In the genomic region with DNA sequence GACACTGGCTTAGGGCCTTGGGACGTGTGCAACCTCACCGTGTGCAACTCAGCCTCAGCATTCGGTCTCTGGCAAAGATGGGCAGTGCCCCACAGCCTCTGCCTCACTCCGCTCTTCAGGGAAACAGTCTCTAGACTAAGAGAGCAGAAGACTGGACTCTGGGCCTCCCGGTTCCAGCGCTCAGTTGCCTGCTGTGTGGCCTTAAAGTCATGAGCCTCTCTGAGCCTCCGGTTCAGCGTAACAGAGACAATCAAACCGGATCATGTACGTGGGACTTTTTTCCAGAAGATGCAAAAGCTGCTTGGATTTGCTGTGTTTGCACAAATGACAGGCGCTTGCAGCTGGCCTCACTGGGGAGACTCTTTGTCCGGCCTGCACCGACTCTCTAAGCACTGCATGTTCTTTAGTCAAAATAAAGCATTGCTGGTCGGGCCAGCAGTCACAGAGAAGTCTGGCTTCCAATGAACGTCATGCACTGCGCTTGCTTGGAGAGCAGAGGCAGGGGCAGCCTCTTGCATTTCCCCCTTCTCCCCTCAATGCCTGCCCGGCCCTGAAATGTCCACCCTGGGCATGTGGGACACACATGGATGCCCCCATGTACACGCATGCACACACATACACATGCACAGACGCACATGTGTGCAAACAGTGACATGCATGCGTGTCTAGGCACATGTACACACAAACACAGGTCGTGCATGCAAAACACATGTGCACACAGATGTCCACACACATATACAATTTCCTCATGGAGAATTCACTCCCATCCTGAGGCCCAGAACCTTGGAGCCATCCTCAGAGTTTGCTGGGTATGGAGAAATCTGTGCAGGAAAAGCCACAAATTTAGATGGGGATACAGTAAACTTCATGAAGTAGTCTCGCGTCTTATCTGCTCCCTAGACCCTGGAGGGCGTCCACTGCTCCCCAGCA, we compare ENCODE assay signal across 1 cellular context.
A peak's percentile ranks its signal among the peaks of the same experiment; 100 is the strongest.
TF ChIP-seq lines count a peak whose summit lies in the region.

No MANE protein-coding gene starts in this region.

TF ChIP-seq in HepG2, 621 proteins besides CTCF, POLR2A, EP300 and RAD21 (continued from another document):
- TF ChIP-seq, protein P1, sequence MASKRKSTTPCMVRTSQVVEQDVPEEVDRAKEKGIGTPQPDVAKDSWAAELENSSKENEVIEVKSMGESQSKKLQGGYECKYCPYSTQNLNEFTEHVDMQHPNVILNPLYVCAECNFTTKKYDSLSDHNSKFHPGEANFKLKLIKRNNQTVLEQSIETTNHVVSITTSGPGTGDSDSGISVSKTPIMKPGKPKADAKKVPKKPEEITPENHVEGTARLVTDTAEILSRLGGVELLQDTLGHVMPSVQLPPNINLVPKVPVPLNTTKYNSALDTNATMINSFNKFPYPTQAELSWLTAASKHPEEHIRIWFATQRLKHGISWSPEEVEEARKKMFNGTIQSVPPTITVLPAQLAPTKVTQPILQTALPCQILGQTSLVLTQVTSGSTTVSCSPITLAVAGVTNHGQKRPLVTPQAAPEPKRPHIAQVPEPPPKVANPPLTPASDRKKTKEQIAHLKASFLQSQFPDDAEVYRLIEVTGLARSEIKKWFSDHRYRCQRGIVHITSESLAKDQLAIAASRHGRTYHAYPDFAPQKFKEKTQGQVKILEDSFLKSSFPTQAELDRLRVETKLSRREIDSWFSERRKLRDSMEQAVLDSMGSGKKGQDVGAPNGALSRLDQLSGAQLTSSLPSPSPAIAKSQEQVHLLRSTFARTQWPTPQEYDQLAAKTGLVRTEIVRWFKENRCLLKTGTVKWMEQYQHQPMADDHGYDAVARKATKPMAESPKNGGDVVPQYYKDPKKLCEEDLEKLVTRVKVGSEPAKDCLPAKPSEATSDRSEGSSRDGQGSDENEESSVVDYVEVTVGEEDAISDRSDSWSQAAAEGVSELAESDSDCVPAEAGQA (IDR thresholded peaks at IDR 0.05; ENCODE audit: low read depth) = no peak
- TF ChIP-seq, protein P1 (CRISPR knock-in tag; IDR thresholded peaks at IDR 0.05; ENCODE audit: borderline replicate concordance) = no peak
- no peak for TF ChIP-seq ZNF263 (CRISPR knock-in tag; IDR thresholded peaks at IDR 0.05)
- TF ChIP-seq MAFF (IDR thresholded peaks at IDR 0.05; ENCODE audit: low read depth, low read length) = peak; percentile 68
- no peak for TF ChIP-seq CENPT (CRISPR knock-in tag; IDR thresholded peaks at IDR 0.05; ENCODE audit: low read depth)
- TF ChIP-seq, protein P2, sequence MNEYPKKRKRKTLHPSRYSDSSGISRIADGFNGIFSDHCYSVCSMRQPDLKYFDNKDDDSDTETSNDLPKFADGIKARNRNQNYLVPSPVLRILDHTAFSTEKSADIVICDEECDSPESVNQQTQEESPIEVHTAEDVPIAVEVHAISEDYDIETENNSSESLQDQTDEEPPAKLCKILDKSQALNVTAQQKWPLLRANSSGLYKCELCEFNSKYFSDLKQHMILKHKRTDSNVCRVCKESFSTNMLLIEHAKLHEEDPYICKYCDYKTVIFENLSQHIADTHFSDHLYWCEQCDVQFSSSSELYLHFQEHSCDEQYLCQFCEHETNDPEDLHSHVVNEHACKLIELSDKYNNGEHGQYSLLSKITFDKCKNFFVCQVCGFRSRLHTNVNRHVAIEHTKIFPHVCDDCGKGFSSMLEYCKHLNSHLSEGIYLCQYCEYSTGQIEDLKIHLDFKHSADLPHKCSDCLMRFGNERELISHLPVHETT (CRISPR knock-in tag; conservative IDR thresholded peaks at IDR 0.05) = no peak
- TF ChIP-seq, protein P3, sequence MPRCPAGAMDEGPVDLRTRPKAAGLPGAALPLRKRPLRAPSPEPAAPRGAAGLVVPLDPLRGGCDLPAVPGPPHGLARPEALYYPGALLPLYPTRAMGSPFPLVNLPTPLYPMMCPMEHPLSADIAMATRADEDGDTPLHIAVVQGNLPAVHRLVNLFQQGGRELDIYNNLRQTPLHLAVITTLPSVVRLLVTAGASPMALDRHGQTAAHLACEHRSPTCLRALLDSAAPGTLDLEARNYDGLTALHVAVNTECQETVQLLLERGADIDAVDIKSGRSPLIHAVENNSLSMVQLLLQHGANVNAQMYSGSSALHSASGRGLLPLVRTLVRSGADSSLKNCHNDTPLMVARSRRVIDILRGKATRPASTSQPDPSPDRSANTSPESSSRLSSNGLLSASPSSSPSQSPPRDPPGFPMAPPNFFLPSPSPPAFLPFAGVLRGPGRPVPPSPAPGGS (CRISPR knock-in tag; IDR thresholded peaks at IDR 0.05) = 0 out of 2 replicates have a peak, but pooled peaks have one; percentile 10
- no peak for TF ChIP-seq ZNF781 (CRISPR knock-in tag; IDR thresholded peaks at IDR 0.05; ENCODE audit: borderline replicate concordance, not compliant biosample characterization)
- no peak for TF ChIP-seq DPF2 (CRISPR knock-in tag; IDR thresholded peaks at IDR 0.05; ENCODE audit: borderline replicate concordance, low read depth)
- TF ChIP-seq, protein P4, sequence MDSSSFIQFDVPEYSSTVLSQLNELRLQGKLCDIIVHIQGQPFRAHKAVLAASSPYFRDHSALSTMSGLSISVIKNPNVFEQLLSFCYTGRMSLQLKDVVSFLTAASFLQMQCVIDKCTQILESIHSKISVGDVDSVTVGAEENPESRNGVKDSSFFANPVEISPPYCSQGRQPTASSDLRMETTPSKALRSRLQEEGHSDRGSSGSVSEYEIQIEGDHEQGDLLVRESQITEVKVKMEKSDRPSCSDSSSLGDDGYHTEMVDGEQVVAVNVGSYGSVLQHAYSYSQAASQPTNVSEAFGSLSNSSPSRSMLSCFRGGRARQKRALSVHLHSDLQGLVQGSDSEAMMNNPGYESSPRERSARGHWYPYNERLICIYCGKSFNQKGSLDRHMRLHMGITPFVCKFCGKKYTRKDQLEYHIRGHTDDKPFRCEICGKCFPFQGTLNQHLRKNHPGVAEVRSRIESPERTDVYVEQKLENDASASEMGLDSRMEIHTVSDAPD (CRISPR knock-in tag; IDR thresholded peaks at IDR 0.05) = no peak
- no peak for TF ChIP-seq ZFX (CRISPR knock-in tag; IDR thresholded peaks at IDR 0.05; ENCODE audit: low read depth)
- TF ChIP-seq, protein P5, sequence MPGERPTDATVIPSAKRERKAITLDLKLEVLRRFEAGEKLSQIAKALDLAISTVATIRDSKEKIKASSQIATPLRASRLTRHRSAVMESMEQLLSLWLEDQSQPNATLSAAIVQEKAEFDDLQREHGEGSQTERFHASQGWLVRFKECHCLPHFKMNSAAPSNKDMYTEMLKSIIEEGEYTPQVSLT (CRISPR knock-in tag; IDR thresholded peaks at IDR 0.05; ENCODE audit: borderline replicate concordance, low read depth) = no peak
- TF ChIP-seq ZNF850 (CRISPR knock-in tag; conservative IDR thresholded peaks at IDR 0.05) = no peak
- no peak for TF ChIP-seq ZNF292 (CRISPR knock-in tag; IDR thresholded peaks at IDR 0.05; ENCODE audit: borderline replicate concordance, low read depth)
- no peak for TF ChIP-seq DR1 (CRISPR knock-in tag; IDR thresholded peaks at IDR 0.05)
- TF ChIP-seq CBX5 (CRISPR knock-in tag; IDR thresholded peaks at IDR 0.05; ENCODE audit: borderline replicate concordance) = no peak
- no peak for TF ChIP-seq PITX1 (CRISPR knock-in tag; IDR thresholded peaks at IDR 0.05)
- no peak for TF ChIP-seq ZNF703 (CRISPR knock-in tag; IDR thresholded peaks at IDR 0.05; ENCODE audit: borderline replicate concordance)
- 0 out of 2 replicates have a peak, but pooled peaks have one; percentile 55 for TF ChIP-seq ZNF251 (CRISPR knock-in tag; IDR thresholded peaks at IDR 0.05)
- no peak for TF ChIP-seq ZNF543 (CRISPR knock-in tag; IDR thresholded peaks at IDR 0.05)
- no peak for TF ChIP-seq ZNF614 (CRISPR knock-in tag; IDR thresholded peaks at IDR 0.05; ENCODE audit: borderline replicate concordance)
- TF ChIP-seq CREM (IDR thresholded peaks at IDR 0.05) = no peak
- TF ChIP-seq CREM (CRISPR knock-in tag; IDR thresholded peaks at IDR 0.05) = no peak
- TF ChIP-seq CHCHD3 (CRISPR knock-in tag; IDR thresholded peaks at IDR 0.05) = no peak
- TF ChIP-seq CCAR2 (optimal IDR thresholded peaks at IDR 0.05; ENCODE audit: low read depth, low read length) = no peak
- no peak for TF ChIP-seq FIP1L1 (IDR thresholded peaks at IDR 0.05; ENCODE audit: borderline replicate concordance, insufficient read depth, low read depth, low read length)
- TF ChIP-seq, protein P6, sequence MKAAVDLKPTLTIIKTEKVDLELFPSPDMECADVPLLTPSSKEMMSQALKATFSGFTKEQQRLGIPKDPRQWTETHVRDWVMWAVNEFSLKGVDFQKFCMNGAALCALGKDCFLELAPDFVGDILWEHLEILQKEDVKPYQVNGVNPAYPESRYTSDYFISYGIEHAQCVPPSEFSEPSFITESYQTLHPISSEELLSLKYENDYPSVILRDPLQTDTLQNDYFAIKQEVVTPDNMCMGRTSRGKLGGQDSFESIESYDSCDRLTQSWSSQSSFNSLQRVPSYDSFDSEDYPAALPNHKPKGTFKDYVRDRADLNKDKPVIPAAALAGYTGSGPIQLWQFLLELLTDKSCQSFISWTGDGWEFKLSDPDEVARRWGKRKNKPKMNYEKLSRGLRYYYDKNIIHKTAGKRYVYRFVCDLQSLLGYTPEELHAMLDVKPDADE (CRISPR knock-in tag; IDR thresholded peaks at IDR 0.05) = no peak
